Comparison of ENCODE assay signal across 26 cellular contexts in the genomic region with DNA sequence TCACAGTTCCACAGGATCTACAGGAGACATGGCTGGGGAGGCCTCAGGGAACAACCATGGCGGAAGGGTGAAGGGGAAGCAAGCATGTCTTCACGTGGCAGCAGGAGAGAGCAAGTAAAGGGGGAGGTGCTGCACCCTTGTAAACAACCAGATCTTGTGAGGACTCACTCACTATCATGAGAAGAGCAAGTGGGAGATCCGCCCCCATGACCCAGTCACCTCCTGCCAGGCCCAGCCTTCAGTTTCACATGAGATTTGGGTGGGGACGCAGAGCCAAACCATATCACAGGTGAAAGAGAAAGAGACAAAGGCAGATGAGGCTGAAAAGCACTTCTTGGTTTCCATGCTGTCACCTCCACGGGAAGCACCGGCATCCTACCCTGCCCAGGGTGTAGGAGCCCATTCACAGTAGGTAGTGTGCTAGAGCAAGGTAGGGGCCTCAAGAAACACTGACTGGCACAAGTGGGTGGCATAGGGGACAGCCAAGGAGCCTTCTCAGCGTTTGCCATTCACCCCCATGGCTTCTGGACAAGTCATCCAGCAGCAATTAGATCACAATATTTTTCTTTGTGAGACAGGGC. TPM values are rescaled to one million over a fixed set of nuclear protein-coding genes. Genes with fewer than 3 reads are reported as not detected.
DNase-seq lines count a peak whose midpoint lies in the region; ATAC-seq and TF ChIP-seq lines count a peak whose summit lies in the region.
"Had no signal": no experiment of that assay in that cellular context is flagged by ENCODE, and none has a peak within 500 bp of the region (broad histone marks: within the 10 kb centered on the region; RNA-seq: fewer than 3 reads in every experiment).

No MANE protein-coding gene starts in this region.

- no peaks in the 10 kb centered on the region for H3K9me3 ChIP-seq in T-helper 17 cell (ENCODE audit: control insufficient read depth, low read length, poor library complexity, severe bottlenecking)
- no peaks in the 10 kb centered on the region for H3K9me3 ChIP-seq in neutrophil
- H3K9me3 ChIP-seq: left lung, SJCRH30, transverse colon had no signal

- DNase-seq in activated T-cell treated with anti-CD3 and anti-CD28 coated beads, Interleukin-2, amount 50 U/mL, for 24 hours: no peak
- no peak for DNase-seq in activated T-cell treated with anti-CD3 and anti-CD28 coated beads, Interleukin-2, amount 50 U/mL, for 1 hour
- DNase-seq in stimulated activated CD4-positive, alpha-beta T cell treated with anti-CD3 and anti-CD28 coated beads, Interleukin-15, amount 100 ng/mL, for 24 hours: peak; percentile 36
- no peak for DNase-seq in stimulated activated CD4-positive, alpha-beta T cell treated with anti-CD3 and anti-CD28 coated beads, Interleukin-4, amount 100 ng/mL, for 4 hours
- DNase-seq in T-helper 17 cell (no peak), GM03348 (ENCODE audit: low spot score) (no peak)
- DNase-seq: activated B cell treated with CpG ODN at 0.5 μM for 24 hours; CD8-positive, alpha-beta T cell; effector memory CD4-positive, alpha-beta T cell; GM23248; IMR-90; mesendoderm; NCI-H1092; NCI-H1694; NCI-H446; NCI-H748 treated with DMSO at 0.1 percent for 48 hours; SJCRH30; stimulated activated CD4-positive, alpha-beta T cell treated with anti-CD3 and anti-CD28 coated beads, Interleukin-2, amount 100 ng/mL, for 24 hours; transverse colon had no signal

- no peaks in the 10 kb centered on the region for H3K27me3 ChIP-seq in neutrophil
- H3K27me3 ChIP-seq: left lung, neural progenitor cell, SJCRH30, transverse colon had no signal

- ATAC-seq in T-helper 17 cell (no peak), HG02870 (IDR thresholded peaks at IDR 0.05; ENCODE audit: unreplicated experiment) (no peak)
- ATAC-seq: CD8-positive, alpha-beta T cell; left lung; right cardiac atrium had no signal

- no peak for TF ChIP-seq CTCF in neutrophil (IDR thresholded peaks at IDR 0.05)

- H3K27ac Mint-ChIP-seq in activated T-cell treated with anti-CD3 and anti-CD28 coated beads, Interleukin-2, amount 50 U/mL, for 24 hours: peak overlapping the region; percentile 65
- H3K27ac Mint-ChIP-seq in T-helper 17 cell: peak overlapping the region; percentile 56
- H3K27ac Mint-ChIP-seq: activated B cell treated with CpG ODN at 0.5 μM for 24 hours; B cell; CD8-positive, alpha-beta T cell; neural progenitor cell had no signal

- H3K27ac ChIP-seq in neutrophil: peak overlapping the region; percentile 4
- H3K27ac ChIP-seq: GM23248, left lung, neural progenitor cell, SJCRH30, transverse colon had no signal

- H3K27me3 Mint-ChIP-seq in activated T-cell treated with anti-CD3 and anti-CD28 coated beads, Interleukin-2, amount 50 U/mL, for 24 hours: no peaks in the 10 kb centered on the region
- H3K27me3 Mint-ChIP-seq in T-helper 17 cell: no peaks in the 10 kb centered on the region
- H3K27me3 Mint-ChIP-seq: activated B cell treated with CpG ODN at 0.5 μM for 24 hours, B cell had no signal

- H3K4me3 Mint-ChIP-seq in activated T-cell treated with anti-CD3 and anti-CD28 coated beads, Interleukin-2, amount 50 U/mL, for 24 hours: no peak overlapping the region
- no peak overlapping the region for H3K4me3 Mint-ChIP-seq in T-helper 17 cell
- H3K4me3 Mint-ChIP-seq: activated B cell treated with CpG ODN at 0.5 μM for 24 hours; B cell; CD8-positive, alpha-beta T cell; neural progenitor cell had no signal

- H3K9me3 Mint-ChIP-seq in activated T-cell treated with anti-CD3 and anti-CD28 coated beads, Interleukin-2, amount 50 U/mL, for 24 hours: no peaks in the 10 kb centered on the region
- H3K9me3 Mint-ChIP-seq: activated B cell treated with CpG ODN at 0.5 μM for 24 hours; CD8-positive, alpha-beta T cell; neural progenitor cell had no signal

- peaks cover 15% of the 10 kb centered on the region for H3K4me1 Mint-ChIP-seq in activated T-cell treated with anti-CD3 and anti-CD28 coated beads, Interleukin-2, amount 50 U/mL, for 24 hours (ENCODE audit: low read depth)
- peaks cover 25% of the 10 kb centered on the region for H3K4me1 Mint-ChIP-seq in T-helper 17 cell
- H3K4me1 Mint-ChIP-seq: activated B cell treated with CpG ODN at 0.5 μM for 24 hours had no signal

- H3K36me3 ChIP-seq in neutrophil: peaks cover 100% of the 10 kb centered on the region

- H3K4me3 ChIP-seq in neutrophil (ENCODE audit: low read depth in 1 of 2, low read length in 1 of 2): no peak overlapping the region
- H3K4me3 ChIP-seq: coronary artery, GM23248, left lung, neural progenitor cell, SJCRH30, transverse colon had no signal

- peaks cover 2 to 12% of the 10 kb centered on the region in 2 experiments for H3K4me1 ChIP-seq in neutrophil (ENCODE audit: control insufficient read depth in 1 of 2, insufficient read depth in 1 of 2, low read depth in 1 of 2, low read length in 1 of 2)
- H3K4me1 ChIP-seq: neural progenitor cell, SJCRH30 had no signal

- peaks cover 85% of the 10 kb centered on the region for H3K36me3 Mint-ChIP-seq in activated T-cell treated with anti-CD3 and anti-CD28 coated beads, Interleukin-2, amount 50 U/mL, for 24 hours (ENCODE audit: low read depth)
- peaks cover 15% of the 10 kb centered on the region for H3K36me3 Mint-ChIP-seq in T-helper 17 cell (ENCODE audit: low read depth)

RNA-seq across cellular contexts. Expression of a gene that starts 6.6 kb away (rescaled TPM):
- total RNA-seq in T-helper 17 cell: 10 to 100 TPM; 86.2 to 94.4 TPM

RNA-seq across cellular contexts. Expression of a gene that starts 14.6 kb away (rescaled TPM):
- total RNA-seq in T-helper 17 cell: 100 to 1,000 TPM; 110 to 121 TPM

RNA-seq across cellular contexts. Expression of a gene that starts 46.7 kb away (rescaled TPM):
- 10 to 100 TPM; 15.8 to 16.5 TPM for total RNA-seq in T-helper 17 cell

RNA-seq across cellular contexts. Expression of a gene that starts 47.0 kb away (rescaled TPM):
- 10 to 100 TPM; 32.2 to 33.4 TPM for total RNA-seq in T-helper 17 cell

RNA-seq across cellular contexts. Expression of a gene that starts 54.4 kb away (rescaled TPM):
- total RNA-seq in T-helper 17 cell: 10 to 100 TPM; 41.5 to 42.7 TPM
